ENCODE assay signal across 14 cellular contexts in the genomic region with DNA sequence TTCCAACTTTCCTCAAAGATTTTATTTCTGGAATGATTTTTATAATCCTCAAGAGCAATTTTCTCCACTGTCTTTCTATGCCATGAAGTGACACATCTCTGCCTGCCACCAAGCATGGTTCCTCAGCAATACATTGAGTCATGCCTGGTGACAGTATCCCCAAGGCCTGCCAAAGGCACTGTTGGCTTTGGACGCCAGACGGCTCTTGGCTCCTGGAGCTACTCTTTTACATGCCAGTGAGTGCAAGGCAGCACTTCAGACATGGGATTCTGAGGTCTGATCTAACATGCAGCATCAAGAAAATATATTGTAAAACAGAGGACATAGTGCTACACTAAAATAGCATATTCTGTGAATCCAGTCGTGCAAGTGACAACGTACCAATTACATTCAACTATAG. TPM values are rescaled to one million over a fixed set of nuclear protein-coding genes. Genes with fewer than 3 reads are reported as not detected.
DNase-seq lines count a peak whose midpoint lies in the region.
"Had no signal": no experiment of that assay in that cellular context is flagged by ENCODE, and none has a peak within 500 bp of the region (broad histone marks: within the 10 kb centered on the region; RNA-seq: fewer than 3 reads in every experiment).

No MANE protein-coding gene starts in this region.

- no peaks in the 10 kb centered on the region for H3F3A ChIP-seq in GM23248 (ENCODE audit: insufficient read depth)

- in situ Hi-C loops in GM23248 (cut with MboI), result no loop called here

- H3K79me2 ChIP-seq in GM23248 (ENCODE audit: insufficient read depth), result no peaks in the 10 kb centered on the region

- no peaks in the 10 kb centered on the region for H3K36me3 ChIP-seq in GM23248 (ENCODE audit: low read depth)

- H3K4me3 ChIP-seq in GM23248, result no peak overlapping the region

- H3K36me3 Mint-ChIP-seq in T-helper 2 cell treated with Interferon-gamma antibody and Interleukin-4, amounts not matched to agents 5 μg/mL and 100 μg/mL, for 36 hours (ENCODE audit: low read depth), result no peaks in the 10 kb centered on the region

- no peak overlapping the region for H3K4me3 Mint-ChIP-seq in T-helper 2 cell treated with Interferon-gamma antibody and Interleukin-4, amounts not matched to agents 5 μg/mL and 100 μg/mL, for 36 hours
- H3K4me3 Mint-ChIP-seq: B cell; CD4-positive, alpha-beta T cell had no signal

- H3K9me3 ChIP-seq in GM23248 (ENCODE audit: low read depth), result no peaks in the 10 kb centered on the region

- no peak overlapping the region for H3K27ac Mint-ChIP-seq in T-helper 2 cell treated with Interferon-gamma antibody and Interleukin-4, amounts not matched to agents 5 μg/mL and 100 μg/mL, for 36 hours
- H3K27ac Mint-ChIP-seq: B cell; CD4-positive, alpha-beta T cell had no signal

- H3K4me1 Mint-ChIP-seq in T-helper 2 cell treated with Interferon-gamma antibody and Interleukin-4, amounts not matched to agents 5 μg/mL and 100 μg/mL, for 36 hours (ENCODE audit: low read depth), result peaks cover under 1% of the 10 kb centered on the region

- peaks cover 16% of the 10 kb centered on the region for H3K27me3 ChIP-seq in GM23248 (replicated peaks; ENCODE audit: insufficient read depth)

- no peaks in the 10 kb centered on the region for H3K9me3 Mint-ChIP-seq in T-helper 2 cell treated with Interferon-gamma antibody and Interleukin-4, amounts not matched to agents 5 μg/mL and 100 μg/mL, for 36 hours
- H3K9me3 Mint-ChIP-seq: CD4-positive, alpha-beta T cell had no signal

- peaks cover 11% of the 10 kb centered on the region for H3K27me3 Mint-ChIP-seq in T-helper 2 cell treated with Interferon-gamma antibody and Interleukin-4, amounts not matched to agents 5 μg/mL and 100 μg/mL, for 36 hours (ENCODE audit: low read depth)

- no peak overlapping the region for H3K4me2 ChIP-seq in GM23248 (ENCODE audit: unreplicated experiment)

- no peaks in the 10 kb centered on the region for H4K20me1 ChIP-seq in GM23248 (ENCODE audit: insufficient read depth)

- 5 to 10% methylated on average over 4 of the region's 4 CpGs for WGBS in GM23248 (ENCODE audit: low coverage in 1 of 2, low lambda C conversion rate in 2 of 2, missing lambda C conversion rate in 2 of 2), 2 experiments

- H3K4me1 ChIP-seq in GM23248 (ENCODE audit: insufficient read depth), result no peaks in the 10 kb centered on the region

- no peak overlapping the region for H3K27ac ChIP-seq in GM23248

- no peaks in the 10 kb centered on the region for H3K9me2 ChIP-seq in GM23248 (ENCODE audit: insufficient read depth)

- no peak overlapping the region for H3K9ac ChIP-seq in GM23248

- H2AFZ ChIP-seq in GM23248, result no peak overlapping the region

- DNase-seq in GM23248 (peak; percentile 27), cerebellar cortex (ENCODE audit: low spot score) (peak; percentile 49), inferior parietal cortex (ENCODE audit: extremely low spot score) (peak; percentile 62), superior temporal gyrus (ENCODE audit: extremely low spot score) (peak; percentile 72), COR-L47 (lab: John Stamatoyannopoulos, UW) (no peak), HUDEP-2 (lab: John Stamatoyannopoulos, UW; ENCODE audit: unreplicated experiment in 76 of 76) (no peak)
- no peak for DNase-seq in T-helper 2 cell treated with Interferon-gamma antibody and Interleukin-4, amounts not matched to agents 5 μg/mL and 100 μg/mL, for 36 hours (ENCODE audit: low spot score)
- DNase-seq: CD4-positive, alpha-beta T cell; MM.1S; NCI-H1105; NCI-H187 treated with DMSO at 0.1 percent for 48 hours; NCI-H446; PC-3 had no signal

RNA-seq across cellular contexts. Expression of a gene that starts 20.1 kb away (rescaled TPM):
- total RNA-seq in GM23248 (2014; rRNA removed; shearing (Covaris generic)), result 0.11 and 3.7 TPM in 2 replicates
- polyA plus RNA-seq in GM23248 (2016; fragmentation: Nextera tagmentation; extraction: Ambion mirVana), result 0.20 and 0.51 TPM in 2 replicates

Comparison
In these comparisons a context has a peak if more than half of its experiments do, and no peak if none do; other contexts are left out.
1. DNase-seq: peak in GM23248 (single experiment), cerebellar cortex (single experiment), inferior parietal cortex (single experiment) and superior temporal gyrus (single experiment); none in COR-L47 (single experiment), HUDEP-2 (0 of 76) and T-helper 2 cell treated with Interferon-gamma antibody and Interleukin-4, amounts not matched to agents 5 μg/mL and 100 μg/mL, for 36 hours (single experiment).